Comparison of ENCODE assay signal across 9 cellular contexts in the genomic region with DNA sequence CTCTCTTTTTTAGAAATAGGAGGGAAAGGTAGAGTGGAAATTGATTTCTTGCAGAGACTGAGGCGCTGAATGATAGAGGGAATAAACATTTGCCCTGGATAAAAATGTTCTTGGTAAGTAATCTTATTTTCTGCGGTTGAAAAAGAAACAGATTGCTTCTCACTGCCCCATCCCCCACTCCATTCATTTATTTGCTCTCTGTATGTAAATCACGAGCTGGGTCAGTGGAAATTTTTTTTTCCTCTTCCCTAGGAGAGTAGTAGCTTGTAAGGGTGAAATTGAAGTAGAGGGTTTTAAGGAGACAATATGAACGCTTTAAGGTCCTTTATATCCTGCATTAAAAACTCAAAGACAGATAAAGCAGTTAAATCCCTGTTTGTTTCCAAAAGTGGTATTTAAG. TPM values are rescaled to one million over a fixed set of nuclear protein-coding genes. Genes with fewer than 3 reads are reported as not detected.
DNase-seq lines count a peak whose midpoint lies in the region; ATAC-seq and TF ChIP-seq lines count a peak whose summit lies in the region.
"Had no signal": no experiment of that assay in that cellular context is flagged by ENCODE, and none has a peak within 500 bp of the region (broad histone marks: within the 10 kb centered on the region; RNA-seq: fewer than 3 reads in every experiment).

No MANE protein-coding gene starts in this region.

- peak overlapping the region; percentile 67 for H3K4me2 ChIP-seq in parathyroid adenoma (ENCODE audit: low read length)

- ATAC-seq in HG03354 (IDR thresholded peaks at IDR 0.05; ENCODE audit: poor library complexity, severe bottlenecking, unreplicated experiment): no peak
- ATAC-seq in HG03045 (IDR thresholded peaks at IDR 0.05; ENCODE audit: unreplicated experiment): no peak

- DNase-seq in DMS 273 treated with DMSO at 0.1 percent for 48 hours (lab: John Stamatoyannopoulos, UW): peak; percentile 29
- DNase-seq in NCI-H524 treated with DMSO at 0.1 percent for 48 hours (lab: John Stamatoyannopoulos, UW): peak; percentile 53
- DNase-seq in epithelial cell of esophagus (ENCODE audit: low read depth): no peak
- no peak for DNase-seq in lower leg skin (ENCODE audit: low spot score in 2 of 2)
- no peak for DNase-seq in activated CD8-positive, alpha-beta memory T cell treated with anti-CD3 and anti-CD28 coated beads for 24 hours
- DNase-seq: activated CD8-positive, alpha-beta memory T cell treated with anti-CD3 and anti-CD28 coated beads, Interleukin-2, amount 50 U/mL, for 48 hours had no signal

- WGBS in lower leg skin, 2 donors: 6 to 11% methylated on average over 4 of the region's 4 CpGs

- H3K27ac ChIP-seq in parathyroid adenoma: no peak overlapping the region

- no peaks in the 10 kb centered on the region for H3K9me3 ChIP-seq in parathyroid adenoma (ENCODE audit: control insufficient read depth, low read length)

- H2AFZ ChIP-seq in parathyroid adenoma: no peak overlapping the region

- H3K36me3 ChIP-seq in parathyroid adenoma (ENCODE audit: control insufficient read depth, insufficient read depth, low read length): no peaks in the 10 kb centered on the region

- no peaks in the 10 kb centered on the region for H3K79me2 ChIP-seq in parathyroid adenoma

- TF ChIP-seq CTCF in epithelial cell of esophagus (IDR thresholded peaks at IDR 0.05; ENCODE audit: insufficient read depth, low read depth, low read length, missing control alignments) (no peak), parathyroid adenoma (IDR thresholded peaks at IDR 0.05) (no peak), lower leg skin (IDR thresholded peaks at IDR 0.05) (no peak)

- H3K27me3 ChIP-seq in parathyroid adenoma (ENCODE audit: control insufficient read depth, insufficient read depth, low read length): no peaks in the 10 kb centered on the region

- intact Hi-C loops in lower leg skin (cut with DNase I; ENCODE audit: low total_unique reads): no loop called here

- H3K4me1 ChIP-seq in parathyroid adenoma: no peaks in the 10 kb centered on the region

- peak overlapping the region; percentile 30 for H3K4me3 ChIP-seq in epithelial cell of esophagus (ENCODE audit: low read length)
- H3K4me3 ChIP-seq in parathyroid adenoma (ENCODE audit: low read depth, low read length): no peak overlapping the region
- no peak overlapping the region for H3K4me3 ChIP-seq in lower leg skin (ENCODE audit: low read depth, poor library complexity, severe bottlenecking)

- TF ChIP-seq POLR2A in lower leg skin (IDR thresholded peaks at IDR 0.05): no peak

- H3K9ac ChIP-seq in parathyroid adenoma: no peak overlapping the region

RNA-seq across cellular contexts. Expression of gene BRINP3, which starts 1.4 kb away (rescaled TPM):
- total RNA-seq in lower leg skin: under 1 TPM in 2 of 4 donors, not detected in 2; 0.23 to 0.25 TPM

Comparison
In these comparisons a context has a peak if more than half of its experiments do, and no peak if none do; other contexts are left out.
1. DNase-seq: peak in DMS 273 treated with DMSO at 0.1 percent for 48 hours (single experiment) and NCI-H524 treated with DMSO at 0.1 percent for 48 hours (single experiment); none in epithelial cell of esophagus (single experiment), lower leg skin (0 of 2) and activated CD8-positive, alpha-beta memory T cell treated with anti-CD3 and anti-CD28 coated beads for 24 hours (single experiment).